Comparison of ENCODE assay signal across 11 cellular contexts in the genomic region with DNA sequence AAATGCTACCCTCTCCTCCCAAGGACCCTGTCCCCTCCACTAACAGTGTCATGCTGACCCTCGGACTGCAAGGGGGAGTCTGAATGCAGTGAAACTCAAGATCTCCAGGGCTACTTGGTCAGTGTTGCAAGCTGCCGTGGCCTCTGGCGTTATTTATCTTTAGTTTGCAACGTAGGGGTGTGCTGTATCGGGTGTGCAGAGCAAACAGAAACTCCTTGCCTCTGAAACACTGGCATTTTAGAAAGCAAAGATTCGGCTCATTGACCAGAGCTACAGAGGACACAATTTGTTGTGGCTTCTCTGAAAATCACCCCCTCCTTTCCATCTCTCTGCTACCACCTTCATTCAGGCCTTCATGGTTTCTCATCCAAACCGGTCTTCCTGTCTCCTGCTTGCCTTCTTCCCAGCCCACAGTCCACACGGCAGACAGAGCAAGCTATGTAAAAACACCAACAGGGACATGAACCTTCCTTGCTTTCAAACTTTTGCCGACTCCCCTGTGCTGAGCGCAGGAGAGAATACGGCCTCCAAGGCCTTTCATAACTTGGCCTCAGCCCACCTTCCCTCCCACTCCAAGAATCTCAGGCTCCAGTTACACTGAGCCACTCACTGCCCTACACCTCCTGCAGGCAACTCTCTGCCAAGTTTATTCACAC. TPM values are rescaled to one million over a fixed set of nuclear protein-coding genes. Genes with fewer than 3 reads are reported as not detected.
A peak's percentile ranks its signal among the peaks of the same experiment; 100 is the strongest.
DNase-seq lines count a peak whose midpoint lies in the region; ATAC-seq and TF ChIP-seq lines count a peak whose summit lies in the region.
"Had no signal": no experiment of that assay in that cellular context is flagged by ENCODE, and none has a peak within 500 bp of the region (broad histone marks: within the 10 kb centered on the region; RNA-seq: fewer than 3 reads in every experiment).

No MANE protein-coding gene starts in this region.

- peak overlapping the region; percentile 83 for H3K18ac ChIP-seq in IMR-90 (ENCODE audit: low read depth, low read length)

- peaks cover 16% of the 10 kb centered on the region for H3K4me1 ChIP-seq in IMR-90 (ENCODE audit: control insufficient read depth, insufficient read depth, low read length)
- peaks cover 9 to 31% (median 26%) of the 10 kb centered on the region in 4 donors for H3K4me1 ChIP-seq in liver (ENCODE audit: control insufficient read depth in 4 of 4, insufficient read depth in 4 of 4, low read length in 3 of 4)
- H3K4me1 ChIP-seq in stomach smooth muscle (ENCODE audit: control insufficient read depth, insufficient read depth, low read length) = peaks cover 46% of the 10 kb centered on the region

- H3K27me3 ChIP-seq in IMR-90 (ENCODE audit: control insufficient read depth, insufficient read depth, low read length) (no peaks in the 10 kb centered on the region), liver (ENCODE audit: control insufficient read depth in 4 of 4, insufficient read depth in 4 of 4, low read length in 3 of 4) (no peaks in the 10 kb centered on the region), stomach smooth muscle (ENCODE audit: control insufficient read depth in 1 of 2, insufficient read depth in 2 of 2, low read length in 2 of 2) (no peaks in the 10 kb centered on the region), WERI-Rb-1 (ENCODE audit: insufficient read depth, low read depth, severe bottlenecking) (no peaks in the 10 kb centered on the region)

- peak overlapping the region; percentile 2 for H2AK9ac ChIP-seq in IMR-90 (replicated peaks; ENCODE audit: low read depth, low read length, poor library complexity)

- peak overlapping the region; percentile 59; the same call in 1 of the 2 replicates for H3K56ac ChIP-seq in IMR-90 (ENCODE audit: extremely low read depth, insufficient read depth, low read length)

- H2AK5ac ChIP-seq in IMR-90 (ENCODE audit: low read depth, low read length) = peak overlapping the region; percentile 32; the same call in 1 of the 2 replicates

- TF ChIP-seq RAD21 in IMR-90 (IDR thresholded peaks at IDR 0.05; ENCODE audit: low read length) = no peak
- peak in 1 of 2 donors; percentile 10 for TF ChIP-seq RAD21 in liver (IDR thresholded peaks at IDR 0.05)

- peak overlapping the region; percentile 90; the same call in 2 of the 3 replicates for H2BK15ac ChIP-seq in IMR-90 (ENCODE audit: low read depth, low read length)

- H3K4ac ChIP-seq in IMR-90 (ENCODE audit: low read depth, low read length) = peak overlapping the region; percentile 90

- H3K36me3 ChIP-seq in IMR-90 (ENCODE audit: control insufficient read depth, insufficient read depth, low read length) = no peaks in the 10 kb centered on the region
- no peaks in the 10 kb centered on the region for H3K36me3 ChIP-seq in liver (ENCODE audit: control insufficient read depth in 4 of 4, insufficient read depth in 3 of 4, low read depth in 1 of 4, low read length in 3 of 4)
- no peaks in the 10 kb centered on the region for H3K36me3 ChIP-seq in stomach smooth muscle (ENCODE audit: control insufficient read depth in 2 of 2, insufficient read depth in 2 of 2, low read length in 2 of 2)
- no peaks in the 10 kb centered on the region for H3K36me3 ChIP-seq in WERI-Rb-1

- 0 out of 2 replicates have a peak, but pooled peaks cover 5% of the 10 kb centered on the region for H3K9me1 ChIP-seq in IMR-90 (ENCODE audit: insufficient read depth, low read length)

- peak overlapping the region; percentile 73 for H3K14ac ChIP-seq in IMR-90 (replicated peaks; ENCODE audit: low read depth, low read length)

- peak overlapping the region; percentile 59 for H3K9ac ChIP-seq in IMR-90 (ENCODE audit: low read depth, low read length)
- peak overlapping the region; percentile 45 to 75 for H3K9ac ChIP-seq in liver (ENCODE audit: low read depth in 1 of 2, low read length in 2 of 2)
- peak overlapping the region; percentile 47 to 75 for H3K9ac ChIP-seq in stomach smooth muscle (ENCODE audit: low read length in 2 of 2)

- CTCF ChIA-PET in IMR-90 (lab: Yijun Ruan, JAX) = interaction anchor here (1.0 to 1.6 kb wide), 7 partner anchors 16 to 481 kb away, joined by 4 to 9 read pairs (median 5); no protein-coding TSS in a partner anchor

- no peaks in the 10 kb centered on the region for H4K20me1 ChIP-seq in IMR-90 (ENCODE audit: insufficient read depth, low read length)

- intact Hi-C loops in IMR-90 (cut with micrococcal nuclease) = no loop called here

- H3K27ac ChIP-seq in IMR-90 (ENCODE audit: insufficient read depth, low read length) (peak overlapping the region; percentile 89), liver (ENCODE audit: low read depth in 1 of 2, low read length in 2 of 2) (peak overlapping the region; percentile 90 to 91), stomach smooth muscle (ENCODE audit: low read length) (peak overlapping the region; percentile 60), WERI-Rb-1 (no peak overlapping the region)

- H3K4me3 ChIP-seq in IMR-90 (ENCODE audit: insufficient read depth, low read depth, low read length) (no peak overlapping the region; the same call in 1 of the 2 replicates), choroid plexus epithelial cell (ENCODE audit: low read depth, low read length) (peak overlapping the region; percentile 36), liver (ENCODE audit: low read depth in 1 of 3, low read length in 3 of 3) (peak overlapping the region in 2 of 3 donors; percentile 3 to 16), stomach smooth muscle (ENCODE audit: low read length in 2 of 2) (peak overlapping the region; percentile 62 to 67), WERI-Rb-1 (ENCODE audit: low read depth, low read length) (no peak overlapping the region)

- dilution Hi-C loops in IMR-90 (cut with HindIII; ENCODE audit: low sequenced_read_pairs, unreplicated experiment) = no loop called here

- peak overlapping the region; percentile 78 for H2BK20ac ChIP-seq in IMR-90 (ENCODE audit: low read depth, low read length)

- peak overlapping the region; percentile 79 for H4K5ac ChIP-seq in IMR-90 (ENCODE audit: low read depth, low read length)

- in situ Hi-C loops in IMR-90 (cut with MboI; ENCODE audit: low sequenced_read_pairs) = loop anchor here (5.0 to 25.0 kb wide), 2 partner anchors 347 to 472 kb away; no protein-coding TSS in a partner anchor

- H3K23ac ChIP-seq in IMR-90 (ENCODE audit: low read depth, low read length) = peak overlapping the region; percentile 26

- DNase-seq in IMR-90 (peak; percentile 83), choroid plexus epithelial cell (ENCODE audit: low read depth) (peak; percentile 94), germinal center (ENCODE audit: low spot score) (no peak), WERI-Rb-1 (no peak)
- DNase-seq: activated T-cell treated with anti-CD3 and anti-CD28 coated beads, Interleukin-2, amount 50 U/mL, for 24 hours; KBM-7; SIG-M5 had no signal

- peak; percentile 3; the same call in 1 of the 2 replicates for TF ChIP-seq CTCF in IMR-90 (conservative IDR thresholded peaks at IDR 0.05; ENCODE audit: low read depth, low read length)
- TF ChIP-seq CTCF in choroid plexus epithelial cell (conservative IDR thresholded peaks at IDR 0.05; ENCODE audit: low read depth, low read length) = peak; percentile 34
- TF ChIP-seq CTCF in liver (IDR thresholded peaks at IDR 0.05; ENCODE audit: low read depth, low read length, missing input control) = no peak
- no peak for TF ChIP-seq CTCF in WERI-Rb-1 (IDR thresholded peaks at IDR 0.05; ENCODE audit: low read depth, low read length)

- TF ChIP-seq POLR2A in IMR-90 (IDR thresholded peaks at IDR 0.05; ENCODE audit: low read depth, low read length) = no peak

- H3K79me1 ChIP-seq in IMR-90 (ENCODE audit: low read depth in 1 of 2, low read length in 2 of 2) = no peaks in the 10 kb centered on the region

- POLR2A ChIA-PET in IMR-90 (lab: Charles Lee; ENCODE audit: unreplicated experiment) = interaction anchor here (0.6 kb wide), 1 partner anchor 10 kb away, joined by 14 read pairs; no protein-coding TSS in a partner anchor

- peak overlapping the region; percentile 77 for H3K4me2 ChIP-seq in IMR-90 (ENCODE audit: low read depth, low read length)

- peak overlapping the region; percentile 84 for H2BK5ac ChIP-seq in IMR-90 (ENCODE audit: low read depth, low read length, poor library complexity, severe bottlenecking)

- no peaks in the 10 kb centered on the region for H3K9me3 ChIP-seq in IMR-90 (ENCODE audit: control insufficient read depth, insufficient read depth, low read length)
- no peaks in the 10 kb centered on the region for H3K9me3 ChIP-seq in liver (ENCODE audit: control insufficient read depth in 4 of 4, low read length in 3 of 4)
- no peaks in the 10 kb centered on the region for H3K9me3 ChIP-seq in stomach smooth muscle (ENCODE audit: control insufficient read depth in 2 of 2, low read length in 2 of 2)
- no peaks in the 10 kb centered on the region for H3K9me3 ChIP-seq in WERI-Rb-1 (ENCODE audit: severe bottlenecking)

- H4K91ac ChIP-seq in IMR-90 (ENCODE audit: insufficient read depth, low read depth, low read length) = peak overlapping the region; percentile 64

- ATAC-seq in IMR-90 (ENCODE audit: low read depth) (peak; percentile 79), HG03135 (IDR thresholded peaks at IDR 0.05; ENCODE audit: unreplicated experiment) (no peak), HG03025 (IDR thresholded peaks at IDR 0.05; ENCODE audit: low FRiP score, unreplicated experiment) (no peak)

- BruUV-seq in IMR-90 (replicated peaks; lab: Mats Ljungman, UMichigan) = no TSS peak

- 27% methylated on average over 3 of the region's 11 CpGs; no CpG with 5 or more reads in 1 of the 2 experiments for WGBS in IMR-90 (ENCODE audit: extremely low coverage in 2 of 2, insufficient read length in 1 of 2), 2 experiments
- 21% methylated on average over 11 of the region's 11 CpGs for WGBS in liver

- H2BK120ac ChIP-seq in IMR-90 (ENCODE audit: low read depth, low read length) = peak overlapping the region; percentile 83

- peak overlapping the region; percentile 70 to 89; a peak in 3 of 4 replicates for H4K8ac ChIP-seq in IMR-90 (ENCODE audit: low read depth in 2 of 2, low read length in 2 of 2)

- H2AFZ ChIP-seq in IMR-90 (replicated peaks; ENCODE audit: low read length, poor library complexity) = peak overlapping the region; percentile 87

TF ChIP-seq in IMR-90, 13 proteins besides CTCF, POLR2A, EP300 and RAD21 (continues in another document):
- 0 out of 2 replicates have a peak, but pooled peaks have one; percentile 3 for TF ChIP-seq CEBPB (IDR thresholded peaks at IDR 0.05; ENCODE audit: low read depth, low read length)
- peak; percentile 78; the same call in 1 of the 2 replicates for TF ChIP-seq MAZ (IDR thresholded peaks at IDR 0.05; ENCODE audit: borderline replicate concordance, low read depth, low read length)

TF ChIP-seq in liver, 16 proteins besides CTCF, POLR2A, EP300 and RAD21 (continues in another document):
- no peak for TF ChIP-seq FOXA1 (IDR thresholded peaks at IDR 0.05)
- TF ChIP-seq HNF4A (conservative IDR thresholded peaks at IDR 0.05) = peak; percentile 24 to 40
- no peak for TF ChIP-seq GABPA (IDR thresholded peaks at IDR 0.05 in 1 of 2, conservative IDR thresholded peaks at IDR 0.05 in 1 of 2)
- peak; percentile 30 for TF ChIP-seq YY1 (IDR thresholded peaks at IDR 0.05)
- peak; percentile 5 for TF ChIP-seq HNF4G (IDR thresholded peaks at IDR 0.05)

RNA-seq across cellular contexts. Expression of gene FZD4, which starts 14.9 kb away (rescaled TPM):
- total RNA-seq in IMR-90 (2012; rRNA removed) = 7.7 and 10.3 TPM in 2 replicates
- 3.1 and 3.7 TPM in 2 replicates for polyA plus RNA-seq in IMR-90 (2012; rRNA removed)
- 1.7 and 2.3 TPM in 2 replicates for polyA plus RNA-seq in IMR-90 (2012; cell fraction: cytosol; rRNA removed)
- 1.5 and 4.4 TPM in 2 replicates for polyA plus RNA-seq in IMR-90 (2012; cell fraction: nucleus; rRNA removed; ENCODE audit: low replicate concordance)
- 10 to 100 TPM in 1 of 2 donors, 1 to 10 TPM in 1; 8.8 to 23.7 TPM for total RNA-seq in liver
- polyA plus RNA-seq in liver = 1 to 10 TPM; 4.9 to 7.7 TPM

Comparison
In these comparisons a context has a peak if more than half of its experiments do, and no peak if none do; other contexts are left out.
1. DNase-seq: peak in IMR-90 (single experiment) and choroid plexus epithelial cell (single experiment); none in germinal center (single experiment) and WERI-Rb-1 (single experiment).
2. H3K4me3 ChIP-seq: peak in choroid plexus epithelial cell (single experiment), liver (2 of 3) and stomach smooth muscle (2 of 2); none in IMR-90 (single experiment) and WERI-Rb-1 (single experiment).
3. CTCF ChIP-seq: peak in IMR-90 (single experiment) and choroid plexus epithelial cell (single experiment); none in liver (single experiment) and WERI-Rb-1 (single experiment).
4. Peak in every context shown above with its lines, with median percentiles within 50 percentile points of each other: H3K9ac ChIP-seq.